ENCODE assay signal across 8 cellular contexts in genomic region chr12:54417712-54418440, GRCh38. TPM values are rescaled to one million over a fixed set of nuclear protein-coding genes. Genes with fewer than 3 reads are reported as not detected.
DNase-seq lines count a peak whose midpoint lies in the region; ATAC-seq, FAIRE-seq and TF ChIP-seq lines count a peak whose summit lies in the region.

No MANE protein-coding gene starts in this region.

- FAIRE-seq in kidney (lab: Jason Lieb, UNC): no peak

- H3K36me3 ChIP-seq in ascending aorta (peaks cover 15 to 47% of the 10 kb centered on the region in 2 donors), kidney (ENCODE audit: control insufficient read depth in 1 of 2, insufficient read depth in 2 of 2, low read length in 2 of 2) (no peaks in the 10 kb centered on the region)

- intact Hi-C loops in ascending aorta (cut with DNase I) (loop anchor here (1.0 to 2.0 kb wide), 2 partner anchors 17 to 21 kb away; no protein-coding TSS in a partner anchor), kidney (cut with DNase I) (no loop called here)

- no peaks in the 10 kb centered on the region for H3K9me3 ChIP-seq in ascending aorta
- H3K9me3 ChIP-seq in kidney (ENCODE audit: control insufficient read depth in 1 of 2, low read length in 2 of 2): no peaks in the 10 kb centered on the region

- peak overlapping the region in 1 of 2 donors; percentile 53 for H3K9ac ChIP-seq in kidney (ENCODE audit: low read length in 2 of 2)

- ATAC-seq in GM21619 (IDR thresholded peaks at IDR 0.05; ENCODE audit: unreplicated experiment) (no peak), HG03439 (IDR thresholded peaks at IDR 0.05; ENCODE audit: unreplicated experiment) (no peak)

- no peaks in the 10 kb centered on the region for H3K27me3 ChIP-seq in ascending aorta

- H3K27ac ChIP-seq in ascending aorta (peak overlapping the region; percentile 97), kidney (ENCODE audit: low read depth in 2 of 2, low read length in 2 of 2) (peak overlapping the region; percentile 57), substantia nigra (ENCODE audit: low read depth, low read length, poor library complexity, severe bottlenecking) (peak overlapping the region; percentile 63)

- H3K4me3 ChIP-seq in ascending aorta (peak overlapping the region; percentile 70 to 98), kidney (ENCODE audit: low read length in 2 of 2) (peak overlapping the region; percentile 58 to 69)

- TF ChIP-seq CTCF in ascending aorta (IDR thresholded peaks at IDR 0.05): no peak
- TF ChIP-seq CTCF in kidney (IDR thresholded peaks at IDR 0.05; ENCODE audit: borderline replicate concordance, extremely low read depth, insufficient read depth): no peak

- H3K4me1 ChIP-seq in ascending aorta (peaks cover 9 to 37% of the 10 kb centered on the region in 2 donors), kidney (ENCODE audit: control insufficient read depth in 1 of 2, insufficient read depth in 1 of 2, low read depth in 1 of 2, low read length in 2 of 2) (peaks cover 12 to 13% of the 10 kb centered on the region in 2 donors)

- peak; percentile 69 for DNase-seq in activated CD8-positive, alpha-beta memory T cell treated with anti-CD3 and anti-CD28 coated beads for 24 hours
- DNase-seq in activated CD8-positive, alpha-beta memory T cell treated with anti-CD3 and anti-CD28 coated beads, Interleukin-2, amount 50 U/mL, for 48 hours: no peak
- DNase-seq in ascending aorta (ENCODE audit: low spot score in 2 of 2) (no peak), kidney (peak; percentile 78), substantia nigra (lab: John Stamatoyannopoulos, UW) (no peak), NK-92 (lab: John Stamatoyannopoulos, UW; ENCODE audit: unreplicated experiment) (no peak)

RNA-seq across cellular contexts. Expression of gene ITGA5, which starts 1.2 kb away (rescaled TPM):
- 973 TPM for total RNA-seq in ascending aorta
- 65.6 TPM for total RNA-seq in kidney
- 11.4 TPM for polyA plus RNA-seq in kidney (ENCODE audit: insufficient read depth, low read depth, low replicate concordance)

RNA-seq across cellular contexts. Expression of gene ZNF385A, which starts 33.3 kb away (rescaled TPM):
- 53.2 TPM for total RNA-seq in ascending aorta
- 16.6 TPM for total RNA-seq in kidney
- 10.2 TPM for polyA plus RNA-seq in kidney (ENCODE audit: insufficient read depth, low read depth, low replicate concordance)

RNA-seq across cellular contexts. Expression of gene GPR84, which starts 53.6 kb away (rescaled TPM):
- total RNA-seq in ascending aorta: not detected
- total RNA-seq in kidney: 1.7 TPM
- polyA plus RNA-seq in kidney (ENCODE audit: insufficient read depth, low read depth, low replicate concordance): not detected

RNA-seq across cellular contexts. Expression of gene GTSF1, which starts 55.5 kb away (rescaled TPM):
- not detected for total RNA-seq in ascending aorta
- 0.72 TPM for total RNA-seq in kidney
- not detected for polyA plus RNA-seq in kidney (ENCODE audit: insufficient read depth, low read depth, low replicate concordance)

Comparison
In these comparisons a context has a peak if more than half of its experiments do, and no peak if none do; other contexts are left out.
1. DNase-seq: peak in activated CD8-positive, alpha-beta memory T cell treated with anti-CD3 and anti-CD28 coated beads for 24 hours (single experiment) and kidney (single experiment); none in activated CD8-positive, alpha-beta memory T cell treated with anti-CD3 and anti-CD28 coated beads, Interleukin-2, amount 50 U/mL, for 48 hours (single experiment), ascending aorta (0 of 2), substantia nigra (0 of 49) and NK-92 (single experiment).
2. RNA of gene ITGA5, which starts 1.2 kb away (total RNA-seq): 973 TPM in ascending aorta (single experiment); 65.6 TPM in kidney (single experiment); every median in the first group is over 10 times any median in the second.
3. Peak in every context shown above with its lines, with median percentiles within 50 percentile points of each other: H3K27ac ChIP-seq.